Comparison of ENCODE assay signal across 8 cellular contexts in genomic region chr2:28624798-28625701, GRCh38.
DNase-seq lines count a peak whose midpoint lies in the region; ATAC-seq lines count a peak whose summit lies in the region.

No MANE protein-coding gene starts in this region.

- no peaks in the 10 kb centered on the region for H3K9me3 Mint-ChIP-seq in CD4-positive, CD25-positive, alpha-beta regulatory T cell

- no peaks in the 10 kb centered on the region for H3K9me3 ChIP-seq in CD4-positive, CD25-positive, alpha-beta regulatory T cell (ENCODE audit: control insufficient read depth in 2 of 2, low read length in 2 of 2)
- no peaks in the 10 kb centered on the region for H3K9me3 ChIP-seq in duodenal mucosa (ENCODE audit: control insufficient read depth in 1 of 2, low read length in 2 of 2)
- no peaks in the 10 kb centered on the region for H3K9me3 ChIP-seq in muscle layer of duodenum (ENCODE audit: control insufficient read depth in 1 of 2, low read length in 2 of 2)

- peaks cover 13 to 82% (median 45%) of the 10 kb centered on the region in 4 donors for H3K4me1 Mint-ChIP-seq in CD4-positive, CD25-positive, alpha-beta regulatory T cell

- H3K27ac Mint-ChIP-seq in CD4-positive, CD25-positive, alpha-beta regulatory T cell: peak overlapping the region; percentile 96 to 100 (median 100)

- peak overlapping the region; percentile 45 to 76 (median 62) for H3K4me3 Mint-ChIP-seq in CD4-positive, CD25-positive, alpha-beta regulatory T cell

- peak; percentile 25 to 31 for ATAC-seq in CD4-positive, CD25-positive, alpha-beta regulatory T cell (ENCODE audit: low read depth in 2 of 2)
- peak; percentile 63 for ATAC-seq in HG03097 (IDR thresholded peaks at IDR 0.05; ENCODE audit: low FRiP score, unreplicated experiment)
- ATAC-seq in stimulated activated naive CD8-positive, alpha-beta T cell treated with anti-CD3 and anti-CD28 coated beads, Interleukin-15, Interleukin-2, amounts not matched to agents 100 U/mL and 50 U/mL, for 24 hours: peak; percentile 86

- no peaks in the 10 kb centered on the region for H3K27me3 Mint-ChIP-seq in CD4-positive, CD25-positive, alpha-beta regulatory T cell

- H3K4me1 ChIP-seq in CD4-positive, CD25-positive, alpha-beta regulatory T cell (ENCODE audit: control insufficient read depth, insufficient read depth, low read length, poor library complexity, severe bottlenecking): peaks cover 62% of the 10 kb centered on the region
- H3K4me1 ChIP-seq in duodenal mucosa (ENCODE audit: control insufficient read depth in 1 of 2, insufficient read depth in 2 of 2, low read length in 2 of 2): peaks cover 50 to 54% of the 10 kb centered on the region in 2 donors
- H3K4me1 ChIP-seq in muscle layer of duodenum (ENCODE audit: control insufficient read depth in 1 of 2, insufficient read depth in 2 of 2, low read length in 2 of 2): peaks cover 34 to 41% of the 10 kb centered on the region in 2 donors

- H3K9ac ChIP-seq in duodenal mucosa (ENCODE audit: low read depth in 1 of 2, low read length in 2 of 2): peak overlapping the region; percentile 33 to 39

- peak; percentile 55 to 62 (median 57) for DNase-seq in CD4-positive, CD25-positive, alpha-beta regulatory T cell
- DNase-seq in activated CD4-positive, alpha-beta T cell treated with anti-CD3 and anti-CD28 coated beads for 4 hours: peak; percentile 34 to 55
- DNase-seq in stimulated activated naive CD8-positive, alpha-beta T cell treated with anti-CD3 and anti-CD28 coated beads, Interleukin-15, Interleukin-2, amounts not matched to agents 100 U/mL and 50 U/mL, for 24 hours: peak; percentile 88
- DNase-seq in NCI-H748 (lab: John Stamatoyannopoulos, UW; ENCODE audit: unreplicated experiment): no peak
- DNase-seq in DMS153 treated with DMSO at 0.1 percent for 48 hours (lab: John Stamatoyannopoulos, UW; ENCODE audit: unreplicated experiment): no peak

- no peaks in the 10 kb centered on the region for H3K36me3 ChIP-seq in CD4-positive, CD25-positive, alpha-beta regulatory T cell (ENCODE audit: control insufficient read depth, insufficient read depth, low read length)
- H3K36me3 ChIP-seq in duodenal mucosa (ENCODE audit: control insufficient read depth in 1 of 2, insufficient read depth in 2 of 2, low read length in 2 of 2): no peaks in the 10 kb centered on the region
- no peaks in the 10 kb centered on the region for H3K36me3 ChIP-seq in muscle layer of duodenum (ENCODE audit: control insufficient read depth in 1 of 2, insufficient read depth in 2 of 2, low read length in 2 of 2)

- H3K27ac ChIP-seq in CD4-positive, CD25-positive, alpha-beta regulatory T cell (ENCODE audit: insufficient read depth, low read length, poor library complexity, severe bottlenecking): peak overlapping the region; percentile 73
- peak overlapping the region; percentile 79 for H3K27ac ChIP-seq in duodenal mucosa (ENCODE audit: low read depth, low read length)
- peak overlapping the region; percentile 94 for H3K27ac ChIP-seq in muscle layer of duodenum (ENCODE audit: low read length)

- peak overlapping the region; percentile 49 for H3K4me3 ChIP-seq in CD4-positive, CD25-positive, alpha-beta regulatory T cell (ENCODE audit: low read depth, low read length)
- H3K4me3 ChIP-seq in duodenal mucosa (ENCODE audit: low read depth in 1 of 2, low read length in 2 of 2) (no peak overlapping the region), muscle layer of duodenum (ENCODE audit: low read depth in 1 of 2, low read length in 2 of 2) (peak overlapping the region in 1 of 2 donors; percentile 1)

- H3K27me3 ChIP-seq in CD4-positive, CD25-positive, alpha-beta regulatory T cell (ENCODE audit: control insufficient read depth, insufficient read depth, low read length): no peaks in the 10 kb centered on the region
- no peaks in the 10 kb centered on the region for H3K27me3 ChIP-seq in duodenal mucosa (ENCODE audit: control insufficient read depth in 1 of 2, insufficient read depth in 2 of 2, low read length in 2 of 2)
- H3K27me3 ChIP-seq in muscle layer of duodenum (ENCODE audit: low read depth, low read length): no peaks in the 10 kb centered on the region

- H3K36me3 Mint-ChIP-seq in CD4-positive, CD25-positive, alpha-beta regulatory T cell: peaks cover 3% of the 10 kb centered on the region

Comparison
In these comparisons a context has a peak if more than half of its experiments do, and no peak if none do; other contexts are left out.
1. ATAC-seq: peak in every context shown above with its lines; median percentile 86 in stimulated activated naive CD8-positive, alpha-beta T cell treated with anti-CD3 and anti-CD28 coated beads, Interleukin-15, Interleukin-2, amounts not matched to agents 100 U/mL and 50 U/mL, for 24 hours; 63 in HG03097; 28 in CD4-positive, CD25-positive, alpha-beta regulatory T cell.
2. DNase-seq: peak in CD4-positive, CD25-positive, alpha-beta regulatory T cell (3 of 3), activated CD4-positive, alpha-beta T cell treated with anti-CD3 and anti-CD28 coated beads for 4 hours (2 of 2) and stimulated activated naive CD8-positive, alpha-beta T cell treated with anti-CD3 and anti-CD28 coated beads, Interleukin-15, Interleukin-2, amounts not matched to agents 100 U/mL and 50 U/mL, for 24 hours (single experiment); none in NCI-H748 (single experiment) and DMS153 treated with DMSO at 0.1 percent for 48 hours (single experiment).
3. Peak in every context shown above with its lines, with median percentiles within 50 percentile points of each other: H3K27ac ChIP-seq.